In genomic region chr2:55099878-55100820, GRCh38 we compare ENCODE assay signal across 9 cellular contexts. TPM values are rescaled to one million over a fixed set of nuclear protein-coding genes. Genes with fewer than 3 reads are reported as not detected.
A peak's percentile ranks its signal among the peaks of the same experiment; 100 is the strongest.
DNase-seq lines count a peak whose midpoint lies in the region; ATAC-seq, FAIRE-seq and TF ChIP-seq lines count a peak whose summit lies in the region.
"Had no signal": no experiment of that assay in that cellular context is flagged by ENCODE, and none has a peak within 500 bp of the region (broad histone marks: within the 10 kb centered on the region; RNA-seq: fewer than 3 reads in every experiment).

No MANE protein-coding gene starts in this region.

- TF ChIP-seq EP300 in HepG2 (IDR thresholded peaks at IDR 0.05; ENCODE audit: low read depth in 2 of 2, low read length in 2 of 2) (no peak), HepG2 (CRISPR knock-in tag; IDR thresholded peaks at IDR 0.05; ENCODE audit: borderline replicate concordance) (no peak)

- DNase-seq in activated T-cell treated with anti-CD3 and anti-CD28 coated beads, Interleukin-2, amount 50 U/mL, for 72 hours: peak in 1 of 2 donors; percentile 7
- DNase-seq in activated T-cell treated with anti-CD3 and anti-CD28 coated beads, Interleukin-2, amount 50 U/mL, for 1 hour: no peak
- DNase-seq in adrenal gland: no peak
- DNase-seq in HepG2 (ENCODE audit: low spot score): no peak
- DNase-seq in uterus: no peak
- no peak for DNase-seq in RPMI8226
- no peak for DNase-seq in posterior cingulate gyrus
- no peak for DNase-seq in CD4-positive, alpha-beta memory T cell

- peaks cover 2% of the 10 kb centered on the region in 2 donors for H3K9me3 Mint-ChIP-seq in activated T-cell treated with anti-CD3 and anti-CD28 coated beads, Interleukin-2, amount 50 U/mL, for 72 hours
- H3K9me3 Mint-ChIP-seq in CD4-positive, alpha-beta memory T cell: no peaks in the 10 kb centered on the region

- ATAC-seq in activated T-cell treated with anti-CD3 and anti-CD28 coated beads, Interleukin-2, amount 50 U/mL, for 72 hours (replicated peaks in 1 of 2): peak; percentile 67 to 70
- ATAC-seq in HepG2: no peak

- H3K27ac ChIP-seq in adrenal gland (peak overlapping the region; percentile 40 to 91 (median 72)), HepG2 (ENCODE audit: extremely low read length, insufficient read depth, low read length) (no peak overlapping the region), uterus (peak overlapping the region; percentile 78 to 88)
- no peak overlapping the region for H3K27ac ChIP-seq in CD4-positive, alpha-beta memory T cell (ENCODE audit: low read depth, low read length)

- peak overlapping the region; percentile 18 for H2AFZ ChIP-seq in HepG2 (ENCODE audit: low read length)

- peak overlapping the region; percentile 93 for H3K27ac Mint-ChIP-seq in activated T-cell treated with anti-CD3 and anti-CD28 coated beads, Interleukin-2, amount 50 U/mL, for 72 hours
- peak overlapping the region in 1 of 7 donors; percentile 31 for H3K27ac Mint-ChIP-seq in CD4-positive, alpha-beta memory T cell

- no peak for FAIRE-seq in HepG2 (lab: Jason Lieb, UNC)
- FAIRE-seq: colon had no signal

- no peak for TF ChIP-seq RAD21 in HepG2 (CRISPR knock-in tag; IDR thresholded peaks at IDR 0.05)

- peak overlapping the region; percentile 40 to 63 for H3K4me3 Mint-ChIP-seq in activated T-cell treated with anti-CD3 and anti-CD28 coated beads, Interleukin-2, amount 50 U/mL, for 72 hours
- H3K4me3 Mint-ChIP-seq in CD4-positive, alpha-beta memory T cell: no peak overlapping the region

- in situ Hi-C loops in HepG2 (cut with HindIII; ENCODE audit: extremely low pct_ligation_motif_present, low pct_unique_long_range_greater_than_20kb): no loop called here

- H3K4me1 ChIP-seq in adrenal gland (replicated peaks in 1 of 2) (peaks cover 51 to 68% of the 10 kb centered on the region in 2 donors), HepG2 (ENCODE audit: insufficient read depth, low read length) (peaks cover 21% of the 10 kb centered on the region), uterus (peaks cover 0 to 21% of the 10 kb centered on the region in 2 donors)
- H3K4me1 ChIP-seq in CD4-positive, alpha-beta memory T cell (ENCODE audit: insufficient read depth, low read length): no peaks in the 10 kb centered on the region

- no TSS peak for BruUV-seq in HepG2 (replicated peaks; lab: Mats Ljungman, UMichigan)

- H3K9me3 ChIP-seq in adrenal gland (replicated peaks in 1 of 3) (no peaks in the 10 kb centered on the region), HepG2 (ENCODE audit: low read length) (no peaks in the 10 kb centered on the region), uterus (no peaks in the 10 kb centered on the region)
- no peaks in the 10 kb centered on the region for H3K9me3 ChIP-seq in CD4-positive, alpha-beta memory T cell (ENCODE audit: control insufficient read depth in 1 of 2, low read length in 2 of 2)

- H3K27me3 Mint-ChIP-seq in activated T-cell treated with anti-CD3 and anti-CD28 coated beads, Interleukin-2, amount 50 U/mL, for 72 hours (ENCODE audit: low read depth): no peaks in the 10 kb centered on the region
- H3K27me3 Mint-ChIP-seq in CD4-positive, alpha-beta memory T cell: no peaks in the 10 kb centered on the region

- CTCF ChIA-PET in HepG2 (lab: Yijun Ruan, JAX; ENCODE audit: low intra/inter-chr PET ratio, low total read pairs): no interaction called here
- CTCF ChIA-PET in CD4-positive, alpha-beta memory T cell (lab: Charles Lee; ENCODE audit: partially characterized antibody): interaction anchor here (0.7 kb wide), 1 partner anchor 440 kb away, joined by 3 read pairs; no protein-coding TSS in a partner anchor

- H4K20me1 ChIP-seq in HepG2 (ENCODE audit: insufficient read depth, low read length): no peaks in the 10 kb centered on the region

- peak overlapping the region; percentile 27; the same call in 1 of the 2 replicates for H3K4me2 ChIP-seq in HepG2 (ENCODE audit: low read depth, low read length)

- POLR2A ChIA-PET in HepG2 (lab: Yijun Ruan, JAX): interaction anchor here (0.6 to 1.3 kb wide), 2 partner anchors 15 to 52 kb away, joined by 3 to 4 read pairs; no protein-coding TSS in a partner anchor
- POLR2A ChIA-PET in CD4-positive, alpha-beta memory T cell (lab: Charles Lee; ENCODE audit: partially characterized antibody): no interaction called here

- no peaks in the 10 kb centered on the region for H3K27me3 ChIP-seq in adrenal gland
- no peaks in the 10 kb centered on the region for H3K27me3 ChIP-seq in HepG2 (ENCODE audit: control insufficient read depth in 1 of 2, insufficient read depth in 2 of 2, low read length in 2 of 2)
- H3K27me3 ChIP-seq in uterus: no peaks in the 10 kb centered on the region
- no peaks in the 10 kb centered on the region for H3K27me3 ChIP-seq in CD4-positive, alpha-beta memory T cell (ENCODE audit: insufficient read depth, low read length)

- H3K4me3 ChIP-seq in adrenal gland (peak overlapping the region in 1 of 4 donors; percentile 27), HepG2 (replicated peaks in 1 of 3; ENCODE audit: insufficient read depth in 1 of 3, low read depth in 2 of 3, low read length in 3 of 3) (no peak overlapping the region), uterus (no peak overlapping the region)
- no peak overlapping the region for H3K4me3 ChIP-seq in CD4-positive, alpha-beta memory T cell (ENCODE audit: low read length in 2 of 2)

- WGBS in adrenal gland, 4 donors: 28 to 37% (median 37%) methylated on average over 5 of the region's 5 CpGs
- 64% methylated on average over 5 of the region's 5 CpGs for WGBS in HepG2 (ENCODE audit: low lambda C conversion rate)

- H3K9ac ChIP-seq in HepG2 (ENCODE audit: insufficient read depth, low read depth, low read length): no peak overlapping the region

- H3K79me2 ChIP-seq in HepG2 (ENCODE audit: insufficient read depth, low read length): no peaks in the 10 kb centered on the region

- TF ChIP-seq POLR2A in adrenal gland (IDR thresholded peaks at IDR 0.05) (no peak), HepG2 (IDR thresholded peaks at IDR 0.05; ENCODE audit: insufficient read depth in 1 of 2, low read depth in 2 of 2, low read length in 2 of 2) (no peak), uterus (IDR thresholded peaks at IDR 0.05) (no peak)

- intact Hi-C loops in adrenal gland (cut with DNase I): no loop called here
- intact Hi-C loops in HepG2 (cut with micrococcal nuclease; ENCODE audit: unreplicated experiment): no loop called here
- intact Hi-C loops in uterus (cut with DNase I; ENCODE audit: low total_unique reads): loop anchor here (5.0 kb wide), 1 partner anchor 43 kb away; no protein-coding TSS in a partner anchor
- intact Hi-C loops in posterior cingulate gyrus (cut with DNase I): no loop called here
- intact Hi-C loops in CD4-positive, alpha-beta memory T cell (cut with micrococcal nuclease): no loop called here

- H3K36me3 ChIP-seq in adrenal gland (replicated peaks in 1 of 2) (no peaks in the 10 kb centered on the region), HepG2 (replicated peaks in 1 of 2; ENCODE audit: control insufficient read depth in 1 of 2, insufficient read depth in 2 of 2, low read length in 2 of 2) (no peaks in the 10 kb centered on the region), uterus (no peaks in the 10 kb centered on the region)
- H3K36me3 ChIP-seq in CD4-positive, alpha-beta memory T cell (ENCODE audit: insufficient read depth, low read length): no peaks in the 10 kb centered on the region

- peaks cover 0 to 3% of the 10 kb centered on the region in 2 donors for H3K36me3 Mint-ChIP-seq in activated T-cell treated with anti-CD3 and anti-CD28 coated beads, Interleukin-2, amount 50 U/mL, for 72 hours (ENCODE audit: insufficient read depth in 2 of 2)
- no peaks in the 10 kb centered on the region for H3K36me3 Mint-ChIP-seq in CD4-positive, alpha-beta memory T cell

- TF ChIP-seq CTCF in adrenal gland (IDR thresholded peaks at IDR 0.05): no peak
- TF ChIP-seq CTCF in HepG2 (CRISPR knock-in tag; IDR thresholded peaks at IDR 0.05): no peak
- TF ChIP-seq CTCF in uterus (IDR thresholded peaks at IDR 0.05): no peak

- H3K4me1 Mint-ChIP-seq in activated T-cell treated with anti-CD3 and anti-CD28 coated beads, Interleukin-2, amount 50 U/mL, for 72 hours (ENCODE audit: low read depth): peaks cover 4% of the 10 kb centered on the region
- no peaks in the 10 kb centered on the region for H3K4me1 Mint-ChIP-seq in CD4-positive, alpha-beta memory T cell

TF ChIP-seq in HepG2, 621 proteins besides CTCF, POLR2A, EP300 and RAD21 (continues in another document):
- peak; percentile 84 for TF ChIP-seq ATF7 (IDR thresholded peaks at IDR 0.05)
- TF ChIP-seq ATF7 (CRISPR knock-in tag; IDR thresholded peaks at IDR 0.05): no peak
- 0 out of 2 replicates have a peak, but pooled peaks have one; percentile 30 for TF ChIP-seq ZNF780A (CRISPR knock-in tag; IDR thresholded peaks at IDR 0.05)

RNA-seq across cellular contexts. Expression of gene RTN4, which starts 49.9 kb away (rescaled TPM):
- total RNA-seq in activated T-cell treated with anti-CD3 and anti-CD28 coated beads, Interleukin-2, amount 50 U/mL, for 72 hours: 10 to 100 TPM; 78.8 to 83.3 TPM
- total RNA-seq in adrenal gland (100 to 1,000 TPM; 216 to 538 (median 477) TPM), HepG2 (2016; rRNA removed; fragmentation: Illumina TruSeq; extraction: Trizol) (67.4 and 98.4 TPM in 2 replicates), uterus (100 to 1,000 TPM; 119 to 205 (median 154) TPM)
- polyA plus RNA-seq in adrenal gland (100 to 1,000 TPM; 240 to 694 (median 266) TPM), HepG2 (2011; rRNA removed) (100 and 133 TPM in 2 replicates)
- 113 and 115 TPM in 2 replicates for total RNA-seq in HepG2 (2016; cell fraction: cytosol; rRNA removed; fragmentation: Illumina TruSeq; extraction: Trizol; ENCODE audit: low read depth)
- total RNA-seq in HepG2 (2016; cell fraction: insoluble cytoplasmic fraction; rRNA removed; fragmentation: Illumina TruSeq; extraction: Trizol): 65.4 and 98.8 TPM in 2 replicates
- total RNA-seq in HepG2 (2016; cell fraction: membrane; rRNA removed; fragmentation: Illumina TruSeq; extraction: Trizol): 63.8 and 71.5 TPM in 2 replicates
- total RNA-seq in HepG2 (2016; cell fraction: nucleus; rRNA removed; fragmentation: Illumina TruSeq; extraction: Trizol): 135 and 150 TPM in 2 replicates
- polyA plus RNA-seq in HepG2 (2011; cell fraction: cytosol; rRNA removed): 56.6 and 89.3 TPM in 2 replicates
- 46.6 and 69.0 TPM in 2 replicates for polyA plus RNA-seq in HepG2 (2011; cell fraction: nucleus; rRNA removed)
- 176 and 196 TPM in 2 replicates for polyA plus RNA-seq in HepG2 (2012)
- polyA plus RNA-seq in HepG2 (2016; cell fraction: cytosol; fragmentation: Illumina TruSeq; extraction: Trizol; ENCODE audit: low read depth): 25.4 and 26.1 TPM in 2 replicates
- polyA plus RNA-seq in HepG2 (2016; cell fraction: insoluble cytoplasmic fraction; fragmentation: Illumina TruSeq; extraction: Trizol; ENCODE audit: low read depth): 104 and 116 TPM in 2 replicates
- 56.9 and 65.1 TPM in 2 replicates for polyA plus RNA-seq in HepG2 (2016; cell fraction: membrane; fragmentation: Illumina TruSeq; extraction: Trizol; ENCODE audit: low read depth)
- 271 and 279 TPM in 2 replicates for polyA plus RNA-seq in HepG2 (2016; cell fraction: nucleus; fragmentation: Illumina TruSeq; extraction: Trizol; ENCODE audit: insufficient read depth, low read depth)
- 71.7 and 98.5 TPM in 2 replicates for polyA minus RNA-seq in HepG2 (2011; rRNA and poly(A)+ RNA removed; ENCODE audit: low replicate concordance)
- 85.3 and 110 TPM in 2 replicates for polyA minus RNA-seq in HepG2 (2011; cell fraction: cytosol; rRNA and poly(A)+ RNA removed)
- polyA minus RNA-seq in HepG2 (2011; cell fraction: nucleus; rRNA and poly(A)+ RNA removed): 103 and 105 TPM in 2 replicates
- 10 to 100 TPM; 73.8 to 81.3 TPM for total RNA-seq in CD4-positive, alpha-beta memory T cell
- 10 to 100 TPM; 89.1 to 90.0 TPM for polyA plus RNA-seq in CD4-positive, alpha-beta memory T cell

Comparison
In these comparisons a context has a peak if more than half of its experiments do, and no peak if none do; other contexts are left out.
1. H3K4me3 Mint-ChIP-seq: peak in activated T-cell treated with anti-CD3 and anti-CD28 coated beads, Interleukin-2, amount 50 U/mL, for 72 hours (2 of 2); none in CD4-positive, alpha-beta memory T cell (0 of 8).
2. H3K27ac ChIP-seq: peak in adrenal gland (5 of 5) and uterus (2 of 2); none in HepG2 (single experiment) and CD4-positive, alpha-beta memory T cell (single experiment).